Comparison of ENCODE assay signal across 1 cellular context in genomic region chr10:73647875-73648228, GRCh38.
TF ChIP-seq lines count a peak whose summit lies in the region.

No MANE protein-coding gene starts in this region.

TF ChIP-seq in H1, 55 proteins besides CTCF, POLR2A, EP300 and RAD21:
- TF ChIP-seq PHF8 (conservative IDR thresholded peaks at IDR 0.05; ENCODE audit: low read depth, low read length) (no peak), TAF1 (IDR thresholded peaks at IDR 0.05; ENCODE audit: low read depth, low read length) (no peak; the same call in 1 of the 2 replicates), SIN3A (conservative IDR thresholded peaks at IDR 0.05 in 1 of 2, IDR thresholded peaks at IDR 0.05 in 1 of 2; ENCODE audit: low read depth in 1 of 2, low read length in 2 of 2) (no peak; a peak in 1 of 4 replicates), CBX5 (IDR thresholded peaks at IDR 0.05; ENCODE audit: low read depth, low read length) (no peak), CHD1 (IDR thresholded peaks at IDR 0.05; ENCODE audit: low read depth, low read length) (no peak), ATF2 (IDR thresholded peaks at IDR 0.05; ENCODE audit: low read length) (no peak), SRF (IDR thresholded peaks at IDR 0.05; ENCODE audit: low read depth, low read length) (no peak), YY1 (IDR thresholded peaks at IDR 0.05; ENCODE audit: low read depth, low read length) (no peak), GABPA (IDR thresholded peaks at IDR 0.05; ENCODE audit: borderline replicate concordance, insufficient read depth, low read length) (no peak), JUND (IDR thresholded peaks at IDR 0.05; ENCODE audit: low read length) (no peak), CREB1 (IDR thresholded peaks at IDR 0.05) (no peak)
